2 cellular contexts compared by ENCODE assay signal in the genomic region with DNA sequence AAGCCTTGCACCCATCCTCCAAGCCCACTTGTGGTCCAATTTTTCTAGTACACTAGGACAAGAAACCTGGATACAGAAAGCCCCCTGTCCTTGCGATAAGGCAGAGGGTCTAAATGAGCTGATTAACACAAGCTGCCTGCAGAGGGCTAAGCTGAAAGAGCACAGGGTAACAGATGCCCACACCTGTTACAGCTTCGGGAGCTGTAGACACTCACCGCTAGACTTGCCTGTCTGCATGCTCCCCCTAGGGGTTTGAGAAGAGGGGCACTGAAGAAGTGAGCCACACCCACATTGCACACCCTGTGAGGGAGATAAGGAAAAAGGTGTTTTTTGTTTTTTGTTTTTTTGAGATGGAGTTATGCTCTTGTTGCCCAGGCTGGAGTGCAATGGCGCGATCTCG.
TF ChIP-seq lines count a peak whose summit lies in the region.

No MANE protein-coding gene starts in this region.

TF ChIP-seq in SK-N-SH, 30 proteins besides CTCF, POLR2A, EP300 and RAD21 (continued from another document):
- TF ChIP-seq JUND (IDR thresholded peaks at IDR 0.05) (no peak), TCF12 (IDR thresholded peaks at IDR 0.05) (no peak), ELF1 (IDR thresholded peaks at IDR 0.05) (no peak), FOSL2 (IDR thresholded peaks at IDR 0.05; ENCODE audit: borderline replicate concordance, low read depth) (no peak)
TF ChIP-seq in SK-N-SH: peak in this region for 0.

TF ChIP-seq in WTC11, 78 proteins besides CTCF, POLR2A, EP300 and RAD21 (continued from another document):
- TF ChIP-seq, protein P1, sequence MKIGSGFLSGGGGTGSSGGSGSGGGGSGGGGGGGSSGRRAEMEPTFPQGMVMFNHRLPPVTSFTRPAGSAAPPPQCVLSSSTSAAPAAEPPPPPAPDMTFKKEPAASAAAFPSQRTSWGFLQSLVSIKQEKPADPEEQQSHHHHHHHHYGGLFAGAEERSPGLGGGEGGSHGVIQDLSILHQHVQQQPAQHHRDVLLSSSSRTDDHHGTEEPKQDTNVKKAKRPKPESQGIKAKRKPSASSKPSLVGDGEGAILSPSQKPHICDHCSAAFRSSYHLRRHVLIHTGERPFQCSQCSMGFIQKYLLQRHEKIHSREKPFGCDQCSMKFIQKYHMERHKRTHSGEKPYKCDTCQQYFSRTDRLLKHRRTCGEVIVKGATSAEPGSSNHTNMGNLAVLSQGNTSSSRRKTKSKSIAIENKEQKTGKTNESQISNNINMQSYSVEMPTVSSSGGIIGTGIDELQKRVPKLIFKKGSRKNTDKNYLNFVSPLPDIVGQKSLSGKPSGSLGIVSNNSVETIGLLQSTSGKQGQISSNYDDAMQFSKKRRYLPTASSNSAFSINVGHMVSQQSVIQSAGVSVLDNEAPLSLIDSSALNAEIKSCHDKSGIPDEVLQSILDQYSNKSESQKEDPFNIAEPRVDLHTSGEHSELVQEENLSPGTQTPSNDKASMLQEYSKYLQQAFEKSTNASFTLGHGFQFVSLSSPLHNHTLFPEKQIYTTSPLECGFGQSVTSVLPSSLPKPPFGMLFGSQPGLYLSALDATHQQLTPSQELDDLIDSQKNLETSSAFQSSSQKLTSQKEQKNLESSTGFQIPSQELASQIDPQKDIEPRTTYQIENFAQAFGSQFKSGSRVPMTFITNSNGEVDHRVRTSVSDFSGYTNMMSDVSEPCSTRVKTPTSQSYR (CRISPR knock-in tag; IDR thresholded peaks at IDR 0.05), result no peak
- no peak for TF ChIP-seq ZNF121 (CRISPR knock-in tag; IDR thresholded peaks at IDR 0.05)
- no peak for TF ChIP-seq HMGA2 (CRISPR knock-in tag; IDR thresholded peaks at IDR 0.05)
- TF ChIP-seq, protein P2, sequence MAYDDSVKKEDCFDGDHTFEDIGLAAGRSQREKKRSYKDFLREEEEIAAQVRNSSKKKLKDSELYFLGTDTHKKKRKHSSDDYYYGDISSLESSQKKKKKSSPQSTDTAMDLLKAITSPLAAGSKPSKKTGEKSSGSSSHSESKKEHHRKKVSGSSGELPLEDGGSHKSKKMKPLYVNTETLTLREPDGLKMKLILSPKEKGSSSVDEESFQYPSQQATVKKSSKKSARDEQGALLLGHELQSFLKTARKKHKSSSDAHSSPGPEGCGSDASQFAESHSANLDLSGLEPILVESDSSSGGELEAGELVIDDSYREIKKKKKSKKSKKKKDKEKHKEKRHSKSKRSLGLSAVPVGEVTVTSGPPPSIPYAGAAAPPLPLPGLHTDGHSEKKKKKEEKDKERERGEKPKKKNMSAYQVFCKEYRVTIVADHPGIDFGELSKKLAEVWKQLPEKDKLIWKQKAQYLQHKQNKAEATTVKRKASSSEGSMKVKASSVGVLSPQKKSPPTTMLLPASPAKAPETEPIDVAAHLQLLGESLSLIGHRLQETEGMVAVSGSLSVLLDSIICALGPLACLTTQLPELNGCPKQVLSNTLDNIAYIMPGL (CRISPR knock-in tag; IDR thresholded peaks at IDR 0.05), result no peak
- TF ChIP-seq FOXP1 (CRISPR knock-in tag; IDR thresholded peaks at IDR 0.05; ENCODE audit: borderline replicate concordance), result no peak
TF ChIP-seq in WTC11: peak in this region for 0.
